In genomic region chr4:38099908-38100407, GRCh38 we compare ENCODE assay signal across 11 cellular contexts.
DNase-seq lines count a peak whose midpoint lies in the region; ATAC-seq and TF ChIP-seq lines count a peak whose summit lies in the region.
"Had no signal": no experiment of that assay in that cellular context is flagged by ENCODE, and none has a peak within 500 bp of the region (broad histone marks: within the 10 kb centered on the region; RNA-seq: fewer than 3 reads in every experiment).

No MANE protein-coding gene starts in this region.

- H3K27ac Mint-ChIP-seq in CD8-positive, alpha-beta memory T cell: peak overlapping the region in 3 of 8 donors; percentile 8 to 64 (median 61)

- intact Hi-C loops in sciatic nerve (cut with DNase I): no loop called here

- no peak overlapping the region for H3K4me3 Mint-ChIP-seq in CD8-positive, alpha-beta memory T cell

- no peak for TF ChIP-seq CTCF in foreskin keratinocyte (conservative IDR thresholded peaks at IDR 0.05)

- H3K27me3 Mint-ChIP-seq in CD8-positive, alpha-beta memory T cell: no peaks in the 10 kb centered on the region

- H3K36me3 ChIP-seq in CD8-positive, alpha-beta memory T cell (ENCODE audit: insufficient read depth, low read length): peaks cover 20% of the 10 kb centered on the region

- no peaks in the 10 kb centered on the region for H3K9me3 Mint-ChIP-seq in CD8-positive, alpha-beta memory T cell

- H3K4me1 ChIP-seq in foreskin keratinocyte: peaks cover 49% of the 10 kb centered on the region
- no peaks in the 10 kb centered on the region for H3K4me1 ChIP-seq in CD8-positive, alpha-beta memory T cell (ENCODE audit: insufficient read depth, low read length)

- POLR2A ChIA-PET in CD8-positive, alpha-beta memory T cell (lab: Charles Lee): no interaction called here

- peaks cover 7 to 78% (median 29%) of the 10 kb centered on the region in 3 donors for H3K36me3 Mint-ChIP-seq in CD8-positive, alpha-beta memory T cell

- H3K27ac ChIP-seq in angular gyrus (ENCODE audit: low read depth, low read length) (peak overlapping the region; percentile 19), foreskin keratinocyte (peak overlapping the region; percentile 99)
- no peak overlapping the region for H3K27ac ChIP-seq in CD8-positive, alpha-beta memory T cell (ENCODE audit: low read depth, low read length)
- H3K27ac ChIP-seq: HL-60 had no signal

- H3K4me1 Mint-ChIP-seq in CD8-positive, alpha-beta memory T cell: peaks cover 5 to 11% (median 10%) of the 10 kb centered on the region in 3 donors

- H3K27me3 ChIP-seq in foreskin keratinocyte: no peaks in the 10 kb centered on the region
- no peaks in the 10 kb centered on the region for H3K27me3 ChIP-seq in CD8-positive, alpha-beta memory T cell (ENCODE audit: insufficient read depth, low read length, poor library complexity, severe bottlenecking)

- CTCF ChIA-PET in CD8-positive, alpha-beta memory T cell (lab: Charles Lee): interaction anchor here (0.6 to 0.7 kb wide), 2 partner anchors 10 to 275 kb away, joined by 3 to 4 read pairs; no protein-coding TSS in a partner anchor

- DNase-seq in GM04503 (ENCODE audit: low read depth): peak; percentile 89
- peak; percentile 96 to 98 for DNase-seq in foreskin keratinocyte
- DNase-seq in sciatic nerve (ENCODE audit: low spot score): no peak
- no peak for DNase-seq in cerebellar cortex (ENCODE audit: low spot score)
- DNase-seq in CD8-positive, alpha-beta memory T cell: no peak
- no peak for DNase-seq in NCI-H1436 treated with DMSO at 0.1 percent for 48 hours (lab: John Stamatoyannopoulos, UW)
- no peak for DNase-seq in T-helper 2 cell
- DNase-seq: NCI-H1092 treated with DMSO at 0.1 percent for 48 hours; stimulated activated naive CD4-positive, alpha-beta T cell had no signal

- no peaks in the 10 kb centered on the region for H3K9me3 ChIP-seq in CD8-positive, alpha-beta memory T cell (ENCODE audit: low read length)

- ATAC-seq in foreskin keratinocyte (peak; percentile 84), sciatic nerve (peak; percentile 47)

- H3K4me3 ChIP-seq in CD8-positive, alpha-beta memory T cell (ENCODE audit: low read length): no peak overlapping the region

Comparison
In these comparisons a context has a peak if more than half of its experiments do, and no peak if none do; other contexts are left out.
1. DNase-seq: peak in GM04503 (single experiment) and foreskin keratinocyte (2 of 2); none in sciatic nerve (single experiment), cerebellar cortex (single experiment), CD8-positive, alpha-beta memory T cell (0 of 5), NCI-H1436 treated with DMSO at 0.1 percent for 48 hours (single experiment) and T-helper 2 cell (0 of 5).